Comparison of ENCODE assay signal across 19 cellular contexts in the genomic region with DNA sequence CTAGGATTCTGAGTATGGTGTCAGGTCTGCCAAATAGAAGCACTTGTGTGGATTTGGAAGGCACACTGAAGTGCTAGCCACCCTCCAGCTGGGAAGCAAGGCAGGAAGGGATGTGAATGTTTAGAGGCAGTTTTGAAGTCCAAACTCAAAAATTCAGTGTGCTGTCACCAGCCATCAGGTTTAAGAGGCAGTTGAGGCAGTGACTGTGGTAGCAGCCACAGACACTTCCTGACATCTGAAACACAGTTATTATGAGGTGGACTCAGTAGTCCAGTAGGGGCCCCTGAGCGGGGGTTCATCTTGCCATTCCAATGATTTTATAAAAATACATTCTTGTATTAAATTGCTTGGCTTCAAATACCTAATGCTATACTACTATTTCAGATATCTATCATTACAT. TPM values are rescaled to one million over a fixed set of nuclear protein-coding genes. Genes with fewer than 3 reads are reported as not detected.
DNase-seq lines count a peak whose midpoint lies in the region; ATAC-seq and TF ChIP-seq lines count a peak whose summit lies in the region.
"Had no signal": no experiment of that assay in that cellular context is flagged by ENCODE, and none has a peak within 500 bp of the region (broad histone marks: within the 10 kb centered on the region; RNA-seq: fewer than 3 reads in every experiment).

No MANE protein-coding gene starts in this region.

- no peaks in the 10 kb centered on the region for H3K9me3 Mint-ChIP-seq in activated CD4-positive, alpha-beta T cell treated with anti-CD3 and anti-CD28 coated beads for 36 hours (ENCODE audit: low read depth)
- H3K9me3 Mint-ChIP-seq in natural killer cell treated with Interleukin-12 subunit alpha and Interleukin-12 subunit beta and Interleukin-15 and Interleukin-18, amount 100 ng/mL, for 72 hours: no peaks in the 10 kb centered on the region
- H3K9me3 Mint-ChIP-seq in natural killer cell: no peaks in the 10 kb centered on the region
- H3K9me3 Mint-ChIP-seq in activated T-helper 17 cell treated with anti-CD3 and anti-CD28 coated beads, Interleukin-2, amount 50 U/mL, for 72 hours: no peaks in the 10 kb centered on the region

- no peak overlapping the region for H3K4me3 Mint-ChIP-seq in activated CD4-positive, alpha-beta T cell treated with anti-CD3 and anti-CD28 coated beads for 36 hours
- H3K4me3 Mint-ChIP-seq in natural killer cell treated with Interleukin-12 subunit alpha and Interleukin-12 subunit beta and Interleukin-15 and Interleukin-18, amount 100 ng/mL, for 72 hours: peak overlapping the region; percentile 61
- no peak overlapping the region for H3K4me3 Mint-ChIP-seq in natural killer cell
- peak overlapping the region; percentile 25 for H3K4me3 Mint-ChIP-seq in activated T-helper 17 cell treated with anti-CD3 and anti-CD28 coated beads, Interleukin-2, amount 50 U/mL, for 72 hours
- H3K4me3 Mint-ChIP-seq: CD14-positive monocyte had no signal

- POLR2A ChIA-PET in activated CD4-positive, alpha-beta T cell treated with anti-CD3 and anti-CD28 coated beads for 36 hours (lab: Charles Lee): no interaction called here

- TF ChIP-seq POLR2A in spleen (IDR thresholded peaks at IDR 0.05): no peak

- CTCF ChIA-PET in activated CD4-positive, alpha-beta T cell treated with anti-CD3 and anti-CD28 coated beads for 36 hours (lab: Charles Lee): interaction anchor here (0.8 to 1.4 kb wide), 3 partner anchors 10 to 68 kb away, joined by 3 to 7 read pairs (median 4); no protein-coding TSS in a partner anchor

- peaks cover 7 to 46% (median 10%) of the 10 kb centered on the region in 6 donors for H3K4me1 ChIP-seq in spleen

- 83 to 96% (median 93%) methylated on average over 1 of the region's 1 CpG for WGBS in spleen, 5 donors

- no peaks in the 10 kb centered on the region for H3K27me3 Mint-ChIP-seq in activated CD4-positive, alpha-beta T cell treated with anti-CD3 and anti-CD28 coated beads for 36 hours
- no peaks in the 10 kb centered on the region for H3K27me3 Mint-ChIP-seq in natural killer cell treated with Interleukin-12 subunit alpha and Interleukin-12 subunit beta and Interleukin-15 and Interleukin-18, amount 100 ng/mL, for 72 hours
- no peaks in the 10 kb centered on the region for H3K27me3 Mint-ChIP-seq in natural killer cell (ENCODE audit: low read depth in 2 of 2)
- no peaks in the 10 kb centered on the region for H3K27me3 Mint-ChIP-seq in activated T-helper 17 cell treated with anti-CD3 and anti-CD28 coated beads, Interleukin-2, amount 50 U/mL, for 72 hours

- no peaks in the 10 kb centered on the region for H3K36me3 ChIP-seq in spleen

- ATAC-seq in activated CD4-positive, alpha-beta T cell treated with anti-CD3 and anti-CD28 coated beads for 36 hours: no peak
- ATAC-seq in natural killer cell treated with Interleukin-12 subunit alpha and Interleukin-12 subunit beta and Interleukin-15 and Interleukin-18, amount 100 ng/mL, for 72 hours: peak in 1 of 2 donors; percentile 54
- ATAC-seq in natural killer cell: no peak
- ATAC-seq in activated T-helper 17 cell treated with anti-CD3 and anti-CD28 coated beads, Interleukin-2, amount 50 U/mL, for 72 hours (replicated peaks): no peak
- no peak for ATAC-seq in HG03095 (IDR thresholded peaks at IDR 0.05; ENCODE audit: unreplicated experiment)

- peak overlapping the region; percentile 37 for H3K27ac Mint-ChIP-seq in activated CD4-positive, alpha-beta T cell treated with anti-CD3 and anti-CD28 coated beads for 36 hours
- peak overlapping the region; percentile 85 to 93 for H3K27ac Mint-ChIP-seq in natural killer cell treated with Interleukin-12 subunit alpha and Interleukin-12 subunit beta and Interleukin-15 and Interleukin-18, amount 100 ng/mL, for 72 hours
- peak overlapping the region in 1 of 2 donors; percentile 27 for H3K27ac Mint-ChIP-seq in natural killer cell
- H3K27ac Mint-ChIP-seq in activated T-helper 17 cell treated with anti-CD3 and anti-CD28 coated beads, Interleukin-2, amount 50 U/mL, for 72 hours: no peak overlapping the region
- H3K27ac Mint-ChIP-seq: CD14-positive monocyte had no signal

- peaks cover 42% of the 10 kb centered on the region for H3K4me1 Mint-ChIP-seq in activated CD4-positive, alpha-beta T cell treated with anti-CD3 and anti-CD28 coated beads for 36 hours
- H3K4me1 Mint-ChIP-seq in natural killer cell treated with Interleukin-12 subunit alpha and Interleukin-12 subunit beta and Interleukin-15 and Interleukin-18, amount 100 ng/mL, for 72 hours (ENCODE audit: low read depth in 2 of 2): peaks cover 50 to 54% of the 10 kb centered on the region in 2 donors
- peaks cover 39 to 43% of the 10 kb centered on the region in 2 donors for H3K4me1 Mint-ChIP-seq in natural killer cell
- peaks cover 18% of the 10 kb centered on the region for H3K4me1 Mint-ChIP-seq in activated T-helper 17 cell treated with anti-CD3 and anti-CD28 coated beads, Interleukin-2, amount 50 U/mL, for 72 hours

- H3K36me3 Mint-ChIP-seq in activated CD4-positive, alpha-beta T cell treated with anti-CD3 and anti-CD28 coated beads for 36 hours (ENCODE audit: low read depth): peaks cover 3% of the 10 kb centered on the region
- H3K36me3 Mint-ChIP-seq in natural killer cell treated with Interleukin-12 subunit alpha and Interleukin-12 subunit beta and Interleukin-15 and Interleukin-18, amount 100 ng/mL, for 72 hours: peaks cover under 1% of the 10 kb centered on the region
- no peaks in the 10 kb centered on the region for H3K36me3 Mint-ChIP-seq in natural killer cell
- no peaks in the 10 kb centered on the region for H3K36me3 Mint-ChIP-seq in activated T-helper 17 cell treated with anti-CD3 and anti-CD28 coated beads, Interleukin-2, amount 50 U/mL, for 72 hours (ENCODE audit: low read depth)
- H3K36me3 Mint-ChIP-seq: CD14-positive monocyte had no signal

- DNase-seq in activated CD4-positive, alpha-beta T cell treated with anti-CD3 and anti-CD28 coated beads for 36 hours: no peak
- no peak for DNase-seq in activated CD4-positive, alpha-beta T cell treated with anti-CD3 and anti-CD28 coated beads for 48 hours
- no peak for DNase-seq in natural killer cell treated with Interleukin-12 subunit alpha and Interleukin-12 subunit beta and Interleukin-15 and Interleukin-18, amount 100 ng/mL, for 72 hours (ENCODE audit: low spot score)
- no peak for DNase-seq in natural killer cell
- no peak for DNase-seq in spleen
- DNase-seq in central memory CD4-positive, alpha-beta T cell: no peak
- DNase-seq: 8988T, DMS53, KG1, NCI-H1417, NCI-H187 treated with DMSO at 0.1 percent for 48 hours, NCI-H2227 treated with DMSO at 0.1 percent for 48 hours, NCI-H510A treated with DMSO at 0.1 percent for 48 hours, NCI-H774, OCI-M1, Right ventricle myocardium superior had no signal

- peaks cover 0 to 6% (median 0%) of the 10 kb centered on the region in 8 donors for H3K9me3 ChIP-seq in spleen

- H3K27me3 ChIP-seq in spleen (replicated peaks in 1 of 7): no peaks in the 10 kb centered on the region

- H3K4me3 ChIP-seq in spleen: no peak overlapping the region

- no peak for TF ChIP-seq CTCF in natural killer cell (IDR thresholded peaks at IDR 0.05)
- TF ChIP-seq CTCF in spleen (IDR thresholded peaks at IDR 0.05 in 8 of 11, conservative IDR thresholded peaks at IDR 0.05 in 3 of 11): no peak

- intact Hi-C loops in activated CD4-positive, alpha-beta T cell treated with anti-CD3 and anti-CD28 coated beads for 36 hours (cut with DNase I, micrococcal nuclease): no loop called here
- intact Hi-C loops in natural killer cell (cut with micrococcal nuclease) (no loop called here), spleen (cut with DNase I; ENCODE audit: low total_unique reads) (no loop called here)

- H3K27ac ChIP-seq in spleen: peak overlapping the region in 1 of 8 donors; percentile 65

RNA-seq across cellular contexts. Expression of a gene that starts 13.4 kb away (rescaled TPM):
- 100 to 1,000 TPM; 177 to 196 TPM for total RNA-seq in activated CD4-positive, alpha-beta T cell treated with anti-CD3 and anti-CD28 coated beads for 36 hours
- 100 to 1,000 TPM; 334 to 378 TPM for total RNA-seq in natural killer cell treated with Interleukin-12 subunit alpha and Interleukin-12 subunit beta and Interleukin-15 and Interleukin-18, amount 100 ng/mL, for 72 hours
- total RNA-seq in natural killer cell (100 to 1,000 TPM; 181 to 213 (median 182) TPM), spleen (100 to 1,000 TPM; 130 to 203 (median 180) TPM)
- 100 to 1,000 TPM; 142 to 227 TPM for total RNA-seq in activated T-helper 17 cell treated with anti-CD3 and anti-CD28 coated beads, Interleukin-2, amount 50 U/mL, for 72 hours
- 10 to 100 TPM; 12.5 to 19.3 (median 18.3) TPM for polyA plus RNA-seq in spleen

Comparison
In these comparisons a context has a peak if more than half of its experiments do, and no peak if none do; other contexts are left out.
1. H3K4me3 Mint-ChIP-seq: peak in natural killer cell treated with Interleukin-12 subunit alpha and Interleukin-12 subunit beta and Interleukin-15 and Interleukin-18, amount 100 ng/mL, for 72 hours (single experiment) and activated T-helper 17 cell treated with anti-CD3 and anti-CD28 coated beads, Interleukin-2, amount 50 U/mL, for 72 hours (single experiment); none in activated CD4-positive, alpha-beta T cell treated with anti-CD3 and anti-CD28 coated beads for 36 hours (single experiment) and natural killer cell (single experiment).